1 cellular context compared by ENCODE assay signal in genomic region chr4:78720994-78721677, GRCh38.
TF ChIP-seq lines count a peak whose summit lies in the region.

No MANE protein-coding gene starts in this region.

TF ChIP-seq in endothelial cell of umbilical vein, 7 proteins besides CTCF, POLR2A, EP300 and RAD21 (continued from another document):
- TF ChIP-seq, protein P1, sequence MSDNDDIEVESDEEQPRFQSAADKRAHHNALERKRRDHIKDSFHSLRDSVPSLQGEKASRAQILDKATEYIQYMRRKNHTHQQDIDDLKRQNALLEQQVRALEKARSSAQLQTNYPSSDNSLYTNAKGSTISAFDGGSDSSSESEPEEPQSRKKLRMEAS (IDR thresholded peaks at IDR 0.05; ENCODE audit: insufficient read depth, insufficient read length) = no peak
